In genomic region chr9:94181782-94182181, GRCh38 we compare ENCODE assay signal across 12 cellular contexts.
A peak's percentile ranks its signal among the peaks of the same experiment; 100 is the strongest.
DNase-seq lines count a peak whose midpoint lies in the region; ATAC-seq and TF ChIP-seq lines count a peak whose summit lies in the region.
"Had no signal": no experiment of that assay in that cellular context is flagged by ENCODE, and none has a peak within 500 bp of the region (broad histone marks: within the 10 kb centered on the region; RNA-seq: fewer than 3 reads in every experiment).

No MANE protein-coding gene starts in this region.

- POLR2A ChIA-PET in activated CD8-positive, alpha-beta T cell treated with anti-CD3 and anti-CD28 coated beads for 36 hours (lab: Charles Lee) = interaction anchor here (1.4 kb wide), 1 partner anchor 10 kb away, joined by 3 read pairs; no protein-coding TSS in a partner anchor
- POLR2A ChIA-PET in activated CD8-positive, alpha-beta T cell treated with anti-CD3 and anti-CD28 coated beads, Interleukin-2, amount 10 ng/mL, durations not matched to agents 7 days and 5 days (lab: Charles Lee) = interaction anchor here (1.1 kb wide), 1 partner anchor 16 kb away, joined by 3 read pairs; no protein-coding TSS in a partner anchor

- no peak overlapping the region for H3K4me3 Mint-ChIP-seq in activated CD8-positive, alpha-beta T cell treated with anti-CD3 and anti-CD28 coated beads for 36 hours
- no peak overlapping the region for H3K4me3 Mint-ChIP-seq in activated CD8-positive, alpha-beta T cell treated with anti-CD3 and anti-CD28 coated beads, Interleukin-2, amount 10 ng/mL, durations not matched to agents 7 days and 5 days
- no peak overlapping the region for H3K4me3 Mint-ChIP-seq in activated naive CD8-positive, alpha-beta T cell treated with anti-CD3 and anti-CD28 coated beads for 36 hours
- H3K4me3 Mint-ChIP-seq in stimulated activated memory B cell treated with anti-CD40 and anti-IgM and Interleukin-4, amounts not matched to agents 10 μg/mL and 1 μg/mL and 100 μg/mL, for 72 hours = no peak overlapping the region

- peaks cover 56% of the 10 kb centered on the region for H3K4me1 Mint-ChIP-seq in activated CD8-positive, alpha-beta T cell treated with anti-CD3 and anti-CD28 coated beads for 36 hours (ENCODE audit: low read depth)
- H3K4me1 Mint-ChIP-seq in activated CD8-positive, alpha-beta T cell treated with anti-CD3 and anti-CD28 coated beads, Interleukin-2, amount 10 ng/mL, durations not matched to agents 7 days and 5 days (ENCODE audit: low read depth) = peaks cover 28% of the 10 kb centered on the region
- H3K4me1 Mint-ChIP-seq in activated naive CD8-positive, alpha-beta T cell treated with anti-CD3 and anti-CD28 coated beads for 36 hours = peaks cover 54% of the 10 kb centered on the region
- H3K4me1 Mint-ChIP-seq in stimulated activated memory B cell treated with anti-CD40 and anti-IgM and Interleukin-4, amounts not matched to agents 10 μg/mL and 1 μg/mL and 100 μg/mL, for 72 hours = peaks cover 54% of the 10 kb centered on the region

- peak overlapping the region; percentile 19 for H3K27ac ChIP-seq in right cardiac atrium (ENCODE audit: low read length)
- H3K27ac ChIP-seq in coronary artery = peak overlapping the region in 1 of 2 donors; percentile 7

- H3K4me3 ChIP-seq in right cardiac atrium (ENCODE audit: low read length) (no peak overlapping the region), coronary artery (no peak overlapping the region)
- H3K4me3 ChIP-seq: upper lobe of left lung had no signal

- no peak for TF ChIP-seq CTCF in activated CD8-positive, alpha-beta T cell treated with anti-CD3 and anti-CD28 coated beads for 36 hours (IDR thresholded peaks at IDR 0.05)
- TF ChIP-seq CTCF in coronary artery (IDR thresholded peaks at IDR 0.05) = no peak

- H3K9me3 ChIP-seq in right cardiac atrium (ENCODE audit: control insufficient read depth, low read length) = no peaks in the 10 kb centered on the region
- H3K9me3 ChIP-seq: upper lobe of left lung had no signal

- ATAC-seq in activated CD8-positive, alpha-beta T cell treated with anti-CD3 and anti-CD28 coated beads for 36 hours = no peak
- ATAC-seq in activated CD8-positive, alpha-beta T cell treated with anti-CD3 and anti-CD28 coated beads, Interleukin-2, amount 10 ng/mL, durations not matched to agents 7 days and 5 days = no peak
- ATAC-seq in right cardiac atrium = peak; percentile 40 to 47
- ATAC-seq in stimulated activated memory B cell treated with anti-CD40 and anti-IgM and Interleukin-4, amounts not matched to agents 10 μg/mL and 1 μg/mL and 100 μg/mL, for 72 hours = no peak

- H3K4me1 ChIP-seq in right cardiac atrium (ENCODE audit: control insufficient read depth, insufficient read depth, low read length) = peaks cover under 1% of the 10 kb centered on the region

- 63% methylated on average over 2 of the region's 2 CpGs for WGBS in right cardiac atrium

- no peak for DNase-seq in activated CD8-positive, alpha-beta T cell treated with anti-CD3 and anti-CD28 coated beads for 36 hours
- no peak for DNase-seq in activated CD8-positive, alpha-beta T cell treated with anti-CD3 and anti-CD28 coated beads, Interleukin-2, amount 10 ng/mL, durations not matched to agents 7 days and 5 days
- DNase-seq in activated naive CD8-positive, alpha-beta T cell treated with anti-CD3 and anti-CD28 coated beads for 36 hours = no peak
- DNase-seq in right cardiac atrium (no peak), coronary artery (ENCODE audit: low spot score) (no peak), GM19240 (ENCODE audit: insufficient read length, low spot score) (no peak), putamen (ENCODE audit: low spot score) (no peak)
- DNase-seq: Calu3, GOT3, islet precursor cell, upper lobe of left lung had no signal

- peak overlapping the region; percentile 66 for H3K27ac Mint-ChIP-seq in activated CD8-positive, alpha-beta T cell treated with anti-CD3 and anti-CD28 coated beads for 36 hours
- H3K27ac Mint-ChIP-seq in activated CD8-positive, alpha-beta T cell treated with anti-CD3 and anti-CD28 coated beads, Interleukin-2, amount 10 ng/mL, durations not matched to agents 7 days and 5 days = no peak overlapping the region
- peak overlapping the region; percentile 59 for H3K27ac Mint-ChIP-seq in activated naive CD8-positive, alpha-beta T cell treated with anti-CD3 and anti-CD28 coated beads for 36 hours
- H3K27ac Mint-ChIP-seq in stimulated activated memory B cell treated with anti-CD40 and anti-IgM and Interleukin-4, amounts not matched to agents 10 μg/mL and 1 μg/mL and 100 μg/mL, for 72 hours = peak overlapping the region; percentile 65

- H3K27me3 Mint-ChIP-seq in activated CD8-positive, alpha-beta T cell treated with anti-CD3 and anti-CD28 coated beads for 36 hours = no peaks in the 10 kb centered on the region
- H3K27me3 Mint-ChIP-seq in activated CD8-positive, alpha-beta T cell treated with anti-CD3 and anti-CD28 coated beads, Interleukin-2, amount 10 ng/mL, durations not matched to agents 7 days and 5 days (ENCODE audit: low read depth) = no peaks in the 10 kb centered on the region
- no peaks in the 10 kb centered on the region for H3K27me3 Mint-ChIP-seq in activated naive CD8-positive, alpha-beta T cell treated with anti-CD3 and anti-CD28 coated beads for 36 hours
- no peaks in the 10 kb centered on the region for H3K27me3 Mint-ChIP-seq in stimulated activated memory B cell treated with anti-CD40 and anti-IgM and Interleukin-4, amounts not matched to agents 10 μg/mL and 1 μg/mL and 100 μg/mL, for 72 hours

- no peaks in the 10 kb centered on the region for H3K9me3 Mint-ChIP-seq in activated CD8-positive, alpha-beta T cell treated with anti-CD3 and anti-CD28 coated beads for 36 hours
- H3K9me3 Mint-ChIP-seq in activated CD8-positive, alpha-beta T cell treated with anti-CD3 and anti-CD28 coated beads, Interleukin-2, amount 10 ng/mL, durations not matched to agents 7 days and 5 days (ENCODE audit: insufficient read depth) = no peaks in the 10 kb centered on the region
- no peaks in the 10 kb centered on the region for H3K9me3 Mint-ChIP-seq in activated naive CD8-positive, alpha-beta T cell treated with anti-CD3 and anti-CD28 coated beads for 36 hours
- no peaks in the 10 kb centered on the region for H3K9me3 Mint-ChIP-seq in stimulated activated memory B cell treated with anti-CD40 and anti-IgM and Interleukin-4, amounts not matched to agents 10 μg/mL and 1 μg/mL and 100 μg/mL, for 72 hours

- intact Hi-C loops in activated CD8-positive, alpha-beta T cell treated with anti-CD3 and anti-CD28 coated beads for 36 hours (cut with micrococcal nuclease) = no loop called here
- intact Hi-C loops in right cardiac atrium (cut with DNase I) = no loop called here

- H3K27me3 ChIP-seq in right cardiac atrium (ENCODE audit: control insufficient read depth, insufficient read depth) = no peaks in the 10 kb centered on the region
- H3K27me3 ChIP-seq: upper lobe of left lung had no signal

- peaks cover 56% of the 10 kb centered on the region for H3K36me3 Mint-ChIP-seq in activated CD8-positive, alpha-beta T cell treated with anti-CD3 and anti-CD28 coated beads for 36 hours (ENCODE audit: low read depth)
- peaks cover 58% of the 10 kb centered on the region for H3K36me3 Mint-ChIP-seq in activated CD8-positive, alpha-beta T cell treated with anti-CD3 and anti-CD28 coated beads, Interleukin-2, amount 10 ng/mL, durations not matched to agents 7 days and 5 days (ENCODE audit: low read depth)
- peaks cover 48% of the 10 kb centered on the region for H3K36me3 Mint-ChIP-seq in activated naive CD8-positive, alpha-beta T cell treated with anti-CD3 and anti-CD28 coated beads for 36 hours
- peaks cover 47% of the 10 kb centered on the region for H3K36me3 Mint-ChIP-seq in stimulated activated memory B cell treated with anti-CD40 and anti-IgM and Interleukin-4, amounts not matched to agents 10 μg/mL and 1 μg/mL and 100 μg/mL, for 72 hours

- CTCF ChIA-PET in activated CD8-positive, alpha-beta T cell treated with anti-CD3 and anti-CD28 coated beads for 36 hours (lab: Charles Lee) = interaction anchor here (1.3 to 1.9 kb wide), 2 partner anchors 31 to 116 kb away, joined by 5 to 6 read pairs; no protein-coding TSS in a partner anchor
- CTCF ChIA-PET in activated CD8-positive, alpha-beta T cell treated with anti-CD3 and anti-CD28 coated beads, Interleukin-2, amount 10 ng/mL, durations not matched to agents 7 days and 5 days (lab: Charles Lee) = no interaction called here

Comparison
In these comparisons a context has a peak if more than half of its experiments do, and no peak if none do; other contexts are left out.
1. ATAC-seq: peak in right cardiac atrium (2 of 2); none in activated CD8-positive, alpha-beta T cell treated with anti-CD3 and anti-CD28 coated beads for 36 hours (single experiment), activated CD8-positive, alpha-beta T cell treated with anti-CD3 and anti-CD28 coated beads, Interleukin-2, amount 10 ng/mL, durations not matched to agents 7 days and 5 days (single experiment) and stimulated activated memory B cell treated with anti-CD40 and anti-IgM and Interleukin-4, amounts not matched to agents 10 μg/mL and 1 μg/mL and 100 μg/mL, for 72 hours (single experiment).